Comparison of ENCODE assay signal across 9 cellular contexts in genomic region chr11:95156916-95157568, GRCh38.
DNase-seq lines count a peak whose midpoint lies in the region; ATAC-seq and TF ChIP-seq lines count a peak whose summit lies in the region.
"Had no signal": no experiment of that assay in that cellular context is flagged by ENCODE, and none has a peak within 500 bp of the region (broad histone marks: within the 10 kb centered on the region; RNA-seq: fewer than 3 reads in every experiment).

No MANE protein-coding gene starts in this region.

- H3K27ac ChIP-seq in Karpas-422 (ENCODE audit: low read length) (no peak overlapping the region), cingulate gyrus (ENCODE audit: low read depth, low read length) (peak overlapping the region; percentile 49), mesenchymal stem cell (ENCODE audit: low read length, poor library complexity, severe bottlenecking) (no peak overlapping the region), testis (peak overlapping the region; percentile 63 to 72), neural progenitor cell (no peak overlapping the region)

- no peaks in the 10 kb centered on the region for H3K79me1 ChIP-seq in mesenchymal stem cell (replicated peaks; ENCODE audit: low read length, poor library complexity, severe bottlenecking)

- H3K4me3 ChIP-seq in Karpas-422 (ENCODE audit: low read length) = no peak overlapping the region
- H3K4me3 ChIP-seq in mesenchymal stem cell (ENCODE audit: insufficient read depth in 1 of 2, low read depth in 1 of 2, low read length in 2 of 2) = no peak overlapping the region
- no peak overlapping the region for H3K4me3 ChIP-seq in testis
- no peak overlapping the region for H3K4me3 ChIP-seq in neural progenitor cell

- no peak for ATAC-seq in GM19455 (IDR thresholded peaks at IDR 0.05; ENCODE audit: unreplicated experiment)

- no peaks in the 10 kb centered on the region for H3K36me3 Mint-ChIP-seq in neural progenitor cell

- H3K36me3 ChIP-seq in Karpas-422 (ENCODE audit: insufficient read depth, low read length) = no peaks in the 10 kb centered on the region
- H3K36me3 ChIP-seq in mesenchymal stem cell (ENCODE audit: control insufficient read depth in 1 of 2, insufficient read depth in 2 of 2, low read depth in 1 of 2, low read length in 2 of 2) = no peaks in the 10 kb centered on the region
- no peaks in the 10 kb centered on the region for H3K36me3 ChIP-seq in testis (ENCODE audit: low read depth, missing control alignments)
- H3K36me3 ChIP-seq in neural progenitor cell = no peaks in the 10 kb centered on the region

- DNase-seq in Karpas-422 (no peak), mesenchymal stem cell (no peak), testis (peak; percentile 68), neural progenitor cell (ENCODE audit: low spot score) (no peak)
- no peak for DNase-seq in stimulated activated CD4-positive, alpha-beta T cell treated with anti-CD3 and anti-CD28 coated beads, Interleukin-2, amount 100 ng/mL, for 48 hours
- DNase-seq: left colon, NCI-H510A treated with DMSO at 0.1 percent for 48 hours had no signal

- no peak overlapping the region for H2AK5ac ChIP-seq in mesenchymal stem cell (ENCODE audit: low read length, severe bottlenecking)

- no peak overlapping the region for H3K23ac ChIP-seq in mesenchymal stem cell (ENCODE audit: low read length in 2 of 2)

- no peak overlapping the region for H2BK5ac ChIP-seq in mesenchymal stem cell (ENCODE audit: low read depth, low read length, poor library complexity, severe bottlenecking)

- H3K4me2 ChIP-seq in Karpas-422 (ENCODE audit: low read depth, low read length, poor library complexity, severe bottlenecking) (no peak overlapping the region), mesenchymal stem cell (ENCODE audit: low read length, poor library complexity, severe bottlenecking) (no peak overlapping the region), neural progenitor cell (no peak overlapping the region)

- H4K91ac ChIP-seq in mesenchymal stem cell (ENCODE audit: low read length) = no peak overlapping the region

- no peak overlapping the region for H2BK15ac ChIP-seq in mesenchymal stem cell (ENCODE audit: low read depth, poor library complexity, severe bottlenecking)

- H3K9me3 Mint-ChIP-seq in neural progenitor cell = peaks cover 4% of the 10 kb centered on the region

- H4K20me1 ChIP-seq in Karpas-422 (ENCODE audit: insufficient read depth, low read depth, low read length) (no peaks in the 10 kb centered on the region), neural progenitor cell (ENCODE audit: low read depth) (no peaks in the 10 kb centered on the region)

- H3K27me3 Mint-ChIP-seq in neural progenitor cell (ENCODE audit: insufficient read depth, low read depth) = peaks cover 6% of the 10 kb centered on the region

- H3K4me1 ChIP-seq in Karpas-422 (ENCODE audit: low read length) = peaks cover 19% of the 10 kb centered on the region
- H3K4me1 ChIP-seq in mesenchymal stem cell (ENCODE audit: control insufficient read depth, insufficient read depth, low read depth, low read length) = no peaks in the 10 kb centered on the region
- H3K4me1 ChIP-seq in testis = peaks cover 20% of the 10 kb centered on the region
- H3K4me1 ChIP-seq in neural progenitor cell = no peaks in the 10 kb centered on the region

- H3K27me3 ChIP-seq in Karpas-422 (ENCODE audit: low read length) (no peaks in the 10 kb centered on the region), mesenchymal stem cell (ENCODE audit: control insufficient read depth in 1 of 2, insufficient read depth in 1 of 2, low read length in 2 of 2) (no peaks in the 10 kb centered on the region), testis (no peaks in the 10 kb centered on the region), neural progenitor cell (no peaks in the 10 kb centered on the region)

- H2BK12ac ChIP-seq in mesenchymal stem cell (ENCODE audit: low read length in 2 of 2) = no peak overlapping the region

- H3K9me2 ChIP-seq in Karpas-422 (replicated peaks; ENCODE audit: insufficient read depth, low read length) = no peaks in the 10 kb centered on the region

- intact Hi-C loops in testis (cut with DNase I; ENCODE audit: low total_unique reads) = loop anchor here (10.0 kb wide), 1 partner anchor 548 kb away; no protein-coding TSS in a partner anchor

- H2AFZ ChIP-seq in Karpas-422 (ENCODE audit: low read length) (peak overlapping the region; percentile 31; the same call in 1 of the 2 replicates), mesenchymal stem cell (ENCODE audit: low read depth, low read length) (no peak overlapping the region), neural progenitor cell (replicated peaks) (no peak overlapping the region)

- TF ChIP-seq CTCF in testis (IDR thresholded peaks at IDR 0.05) = no peak
- no peak for TF ChIP-seq CTCF in neural progenitor cell (IDR thresholded peaks at IDR 0.05)

- H3K14ac ChIP-seq in mesenchymal stem cell (ENCODE audit: low read length in 2 of 2) = no peak overlapping the region

- H3F3A ChIP-seq in neural progenitor cell (ENCODE audit: low read depth) = peaks cover 6% of the 10 kb centered on the region

- H3K27ac Mint-ChIP-seq in neural progenitor cell = no peak overlapping the region

- H3K9me3 ChIP-seq in Karpas-422 (ENCODE audit: low read length) = no peaks in the 10 kb centered on the region
- no peaks in the 10 kb centered on the region for H3K9me3 ChIP-seq in mesenchymal stem cell (ENCODE audit: control insufficient read depth, low read length)
- no peaks in the 10 kb centered on the region for H3K9me3 ChIP-seq in testis
- H3K9me3 ChIP-seq in neural progenitor cell (ENCODE audit: low read depth) = no peaks in the 10 kb centered on the region

- H3K4me3 Mint-ChIP-seq in neural progenitor cell = no peak overlapping the region

- H3K79me2 ChIP-seq in Karpas-422 (ENCODE audit: low read length) = no peaks in the 10 kb centered on the region
- no peaks in the 10 kb centered on the region for H3K79me2 ChIP-seq in neural progenitor cell (ENCODE audit: low read depth)

- H2BK120ac ChIP-seq in mesenchymal stem cell (ENCODE audit: low read depth, low read length) = no peak overlapping the region

- H3K4ac ChIP-seq in mesenchymal stem cell (ENCODE audit: low read depth in 1 of 2, low read length in 2 of 2) = no peak overlapping the region

- no peak for TF ChIP-seq POLR2A in testis (IDR thresholded peaks at IDR 0.05)

- H3K4me1 Mint-ChIP-seq in neural progenitor cell = peaks cover 5% of the 10 kb centered on the region

- 93% methylated on average over 7 of the region's 7 CpGs for WGBS in mesenchymal stem cell
- WGBS in testis, 2 donors = 40 to 51% methylated on average over 7 of the region's 7 CpGs

- no peak overlapping the region for H4K8ac ChIP-seq in mesenchymal stem cell (ENCODE audit: low read length)

- H3K9ac ChIP-seq in Karpas-422 (ENCODE audit: low read length) = no peak overlapping the region
- H3K9ac ChIP-seq in mesenchymal stem cell (ENCODE audit: low read length) = peak overlapping the region; percentile 47
- no peak overlapping the region for H3K9ac ChIP-seq in neural progenitor cell

- H3K18ac ChIP-seq in mesenchymal stem cell (ENCODE audit: low read depth in 1 of 2, low read length in 2 of 2) = no peak overlapping the region

Comparison
In these comparisons a context has a peak if more than half of its experiments do, and no peak if none do; other contexts are left out.
1. H3K27ac ChIP-seq: peak in cingulate gyrus (single experiment) and testis (2 of 2); none in Karpas-422 (single experiment), mesenchymal stem cell (single experiment) and neural progenitor cell (single experiment).